Comparison of ENCODE assay signal across 13 cellular contexts in the genomic region with DNA sequence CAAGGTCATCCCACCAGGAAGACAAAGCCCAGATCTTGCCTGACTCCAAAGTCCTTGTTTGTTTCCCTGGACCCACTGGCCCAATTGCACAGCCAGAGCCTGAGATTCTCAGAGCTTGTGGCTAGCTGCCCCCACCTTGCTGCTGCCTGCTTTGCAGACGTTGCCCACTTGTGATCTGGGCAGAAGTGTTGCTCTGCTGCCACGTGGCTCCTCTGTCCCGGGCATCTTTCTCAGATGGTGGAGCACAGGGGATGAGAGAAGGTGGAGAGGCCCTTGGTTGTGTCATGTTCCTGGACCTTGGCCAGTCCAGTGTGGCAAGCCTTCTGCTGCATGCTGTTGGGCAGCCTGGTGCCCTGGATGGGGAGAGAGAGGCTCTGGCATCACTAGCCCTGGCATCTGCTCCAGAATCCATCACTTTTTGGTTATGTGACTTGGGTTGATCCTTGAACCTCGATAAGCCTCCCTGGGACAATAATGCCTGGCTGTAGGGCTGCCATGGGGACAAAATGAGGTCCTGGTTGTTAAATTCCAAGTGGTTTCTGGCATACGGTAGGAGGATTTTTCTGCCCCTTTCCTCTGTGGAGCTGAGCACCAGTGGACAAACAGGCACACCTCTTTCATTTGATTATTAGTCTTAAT. TPM values are rescaled to one million over a fixed set of nuclear protein-coding genes. Genes with fewer than 3 reads are reported as not detected.
DNase-seq lines count a peak whose midpoint lies in the region; FAIRE-seq and TF ChIP-seq lines count a peak whose summit lies in the region.
"Had no signal": no experiment of that assay in that cellular context is flagged by ENCODE, and none has a peak within 500 bp of the region (broad histone marks: within the 10 kb centered on the region; RNA-seq: fewer than 3 reads in every experiment).

No MANE protein-coding gene starts in this region.

- H3K4me1 ChIP-seq in H1 (replicated peaks in 1 of 4; ENCODE audit: control insufficient read depth in 3 of 4, insufficient read depth in 4 of 4, low read length in 3 of 4) (no peaks in the 10 kb centered on the region), mucosa of stomach (ENCODE audit: control insufficient read depth, insufficient read depth, low read length) (peaks cover 49% of the 10 kb centered on the region), mesenchymal stem cell (ENCODE audit: control insufficient read depth, insufficient read depth, low read depth, low read length) (peaks cover 5% of the 10 kb centered on the region)

- POLR2A ChIA-PET in H1 (lab: Charles Lee; ENCODE audit: partially characterized antibody) = interaction anchor here (0.6 to 1.7 kb wide), 3 partner anchors 15 to 566 kb away, joined by 3 to 4 read pairs (median 3); partner anchors contain the start of genes GPATCH3 and GPN2

- no peak overlapping the region for H3K56ac ChIP-seq in H1 (replicated peaks; ENCODE audit: insufficient read length, low read depth, low read length)

- H3K9ac ChIP-seq in H1 (replicated peaks in 1 of 4; ENCODE audit: extremely low read depth in 1 of 4, low read depth in 3 of 4, low read length in 3 of 4) (no peak overlapping the region), mucosa of stomach (ENCODE audit: low read length) (peak overlapping the region; percentile 31), mesenchymal stem cell (ENCODE audit: low read length) (no peak overlapping the region)

- no peak for TF ChIP-seq RAD21 in H1 (IDR thresholded peaks at IDR 0.05 in 1 of 2, conservative IDR thresholded peaks at IDR 0.05 in 1 of 2; ENCODE audit: low read depth in 2 of 2, low read length in 2 of 2)

- H2AFZ ChIP-seq in H1 (ENCODE audit: low read length) (no peak overlapping the region), mesenchymal stem cell (ENCODE audit: low read depth, low read length) (no peak overlapping the region)

- H3K27ac ChIP-seq in H1 (ENCODE audit: low read depth, low read length) (no peak overlapping the region), mesenchymal stem cell (ENCODE audit: low read length, poor library complexity, severe bottlenecking) (no peak overlapping the region)

- H2BK5ac ChIP-seq in H1 (ENCODE audit: low read depth, low read length) (no peak overlapping the region), mesenchymal stem cell (ENCODE audit: low read depth, low read length, poor library complexity, severe bottlenecking) (no peak overlapping the region)

- no peaks in the 10 kb centered on the region for H4K20me1 ChIP-seq in H1 (replicated peaks in 1 of 2; ENCODE audit: control insufficient read depth in 1 of 2, insufficient read depth in 2 of 2, low read length in 2 of 2)

- H2BK15ac ChIP-seq in H1 (ENCODE audit: low read length) = no peak overlapping the region
- H2BK15ac ChIP-seq in mesenchymal stem cell (ENCODE audit: low read depth, poor library complexity, severe bottlenecking) = no peak overlapping the region

- TF ChIP-seq EP300 in H1 (IDR thresholded peaks at IDR 0.05; ENCODE audit: borderline replicate concordance in 1 of 2, low read depth in 2 of 2, low read length in 2 of 2) = no peak

- H3K18ac ChIP-seq in H1 (ENCODE audit: extremely low read depth, low read length) (no peak overlapping the region), mesenchymal stem cell (ENCODE audit: low read depth in 1 of 2, low read length in 2 of 2) (no peak overlapping the region)

- peak overlapping the region; percentile 11; the same call in 1 of the 2 replicates for H4K8ac ChIP-seq in H1 (ENCODE audit: extremely low read depth, insufficient read depth, low read length)
- no peak overlapping the region for H4K8ac ChIP-seq in mesenchymal stem cell (ENCODE audit: low read length)

- H3K27me3 ChIP-seq in MG63 (no peaks in the 10 kb centered on the region), H1 (replicated peaks in 1 of 4; ENCODE audit: control insufficient read depth in 3 of 4, extremely low read depth in 1 of 4, insufficient read depth in 3 of 4, low read length in 3 of 4) (peaks cover 0 to 2% (median 0%) of the 10 kb centered on the region in 4 experiments; a peak in 2 of 7 replicates), mucosa of stomach (ENCODE audit: control insufficient read depth, insufficient read depth, low read length) (no peaks in the 10 kb centered on the region), mesenchymal stem cell (ENCODE audit: control insufficient read depth in 1 of 2, insufficient read depth in 1 of 2, low read length in 2 of 2) (no peaks in the 10 kb centered on the region)

- H3K4me3 ChIP-seq in MG63 (no peak overlapping the region), H1 (ENCODE audit: extremely low read depth in 1 of 4, insufficient read depth in 2 of 4, low read depth in 3 of 4, low read length in 4 of 4) (no peak overlapping the region), mucosa of stomach (ENCODE audit: low read length) (no peak overlapping the region), mesenchymal stem cell (ENCODE audit: insufficient read depth in 1 of 2, low read depth in 1 of 2, low read length in 2 of 2) (no peak overlapping the region)

- no peaks in the 10 kb centered on the region for H3K79me1 ChIP-seq in H1 (ENCODE audit: low read depth, low read length)
- H3K79me1 ChIP-seq in mesenchymal stem cell (replicated peaks; ENCODE audit: low read length, poor library complexity, severe bottlenecking) = no peaks in the 10 kb centered on the region

- H3K14ac ChIP-seq in H1 (ENCODE audit: insufficient read length) (no peak overlapping the region), mesenchymal stem cell (ENCODE audit: low read length in 2 of 2) (no peak overlapping the region)

- H3K36me3 ChIP-seq in MG63 = no peaks in the 10 kb centered on the region
- no peaks in the 10 kb centered on the region for H3K36me3 ChIP-seq in H1 (ENCODE audit: control insufficient read depth in 2 of 4, insufficient read depth in 4 of 4, low read length in 3 of 4)
- H3K36me3 ChIP-seq in mucosa of stomach (ENCODE audit: control insufficient read depth, insufficient read depth, low read length) = no peaks in the 10 kb centered on the region
- H3K36me3 ChIP-seq in mesenchymal stem cell (ENCODE audit: control insufficient read depth in 1 of 2, insufficient read depth in 2 of 2, low read depth in 1 of 2, low read length in 2 of 2) = peaks cover 0 to 4% of the 10 kb centered on the region in 2 experiments

- FAIRE-seq in H1 (lab: Jason Lieb, UNC) (no peak), GM19239 (lab: Jason Lieb, UNC) (no peak)

- H3K23ac ChIP-seq in H1 (ENCODE audit: insufficient read length) = no peak overlapping the region
- H3K23ac ChIP-seq in mesenchymal stem cell (ENCODE audit: low read length in 2 of 2) = no peak overlapping the region

- H2AK5ac ChIP-seq in H1 (ENCODE audit: low read depth, low read length) (no peak overlapping the region), mesenchymal stem cell (ENCODE audit: low read length, severe bottlenecking) (no peak overlapping the region)

- CTCF ChIA-PET in H1 (lab: Charles Lee; ENCODE audit: partially characterized antibody) = interaction anchor here (0.9 kb wide), 1 partner anchor 28 kb away, joined by 3 read pairs; no protein-coding TSS in a partner anchor

- no peak for TF ChIP-seq CTCF in H1 (IDR thresholded peaks at IDR 0.05; ENCODE audit: control extremely low read depth in 1 of 3, insufficient read depth in 1 of 3, low read depth in 1 of 3, low read length in 3 of 3)

- H3K4me2 ChIP-seq in H1 (ENCODE audit: insufficient read depth in 1 of 2, low read depth in 2 of 2, low read length in 2 of 2) (no peak overlapping the region), mesenchymal stem cell (ENCODE audit: low read length, poor library complexity, severe bottlenecking) (no peak overlapping the region)

- H4K5ac ChIP-seq in H1 (ENCODE audit: insufficient read length, low read depth, low read length) = no peak overlapping the region

- H2BK12ac ChIP-seq in H1 (ENCODE audit: low read depth, low read length) = peak overlapping the region; percentile 9; the same call in 1 of the 2 replicates
- no peak overlapping the region for H2BK12ac ChIP-seq in mesenchymal stem cell (ENCODE audit: low read length in 2 of 2)

- no peaks in the 10 kb centered on the region for H3K23me2 ChIP-seq in H1 (ENCODE audit: low read depth, low read length)

- H3K9me3 ChIP-seq in MG63 = no peaks in the 10 kb centered on the region
- no peaks in the 10 kb centered on the region for H3K9me3 ChIP-seq in H1 (ENCODE audit: insufficient read depth in 2 of 2, low read depth in 1 of 2, low read length in 1 of 2)
- H3K9me3 ChIP-seq in mucosa of stomach (ENCODE audit: control insufficient read depth, low read length) = no peaks in the 10 kb centered on the region
- no peaks in the 10 kb centered on the region for H3K9me3 ChIP-seq in mesenchymal stem cell (ENCODE audit: control insufficient read depth, low read length)

- no peaks in the 10 kb centered on the region for H3K79me2 ChIP-seq in H1 (ENCODE audit: control insufficient read depth in 1 of 2, insufficient read depth in 2 of 2, low read length in 2 of 2)

- 83% methylated on average over 5 of the region's 5 CpGs; no CpG with 5 or more reads in 1 of the 2 experiments for WGBS in H1 (ENCODE audit: extremely low coverage in 1 of 2, insufficient coverage in 1 of 2, insufficient read length in 1 of 2, insufficient replicate concordance in 2 of 2, low coverage in 1 of 2, low lambda C conversion rate in 2 of 2, missing lambda C conversion rate in 1 of 2), 2 experiments
- whole genome bisulfite sequencing in mesenchymal stem cell = 77% methylated on average over 5 of the region's 5 CpGs

- DNase-seq in MG63 (peak; percentile 14), H1 (ENCODE audit: low read depth in 1 of 2, low spot score in 2 of 2) (no peak), GM19239 (ENCODE audit: insufficient read length, low spot score) (no peak), AG08396 (ENCODE audit: low spot score) (no peak), mesenchymal stem cell (no peak)
- DNase-seq: activated T-cell treated with anti-CD3 and anti-CD28 coated beads, Interleukin-2, amount 50 U/mL, for 24 hours; NCI-H2171 treated with DMSO at 0.1 percent for 48 hours; OCI-M1; stimulated activated naive CD8-positive, alpha-beta T cell treated with anti-CD3 and anti-CD28 coated beads, Interleukin-15, Interleukin-2, amounts not matched to agents 100 U/mL and 50 U/mL, for 24 hours; T-cell had no signal

- no peak for TF ChIP-seq POLR2A in H1 (IDR thresholded peaks at IDR 0.05; ENCODE audit: control extremely low read depth in 1 of 2, low read depth in 2 of 2, low read length in 2 of 2)

- H4K91ac ChIP-seq in H1 (replicated peaks; ENCODE audit: insufficient read length, low read length) (no peak overlapping the region), mesenchymal stem cell (ENCODE audit: low read length) (no peak overlapping the region)

- H2BK120ac ChIP-seq in H1 (replicated peaks; ENCODE audit: low read depth, low read length) (no peak overlapping the region), mesenchymal stem cell (ENCODE audit: low read depth, low read length) (no peak overlapping the region)

- no peak overlapping the region for H2BK20ac ChIP-seq in H1 (ENCODE audit: low read length)

- no peak overlapping the region for H3K4ac ChIP-seq in H1 (replicated peaks; ENCODE audit: insufficient read length, low read depth, low read length)
- H3K4ac ChIP-seq in mesenchymal stem cell (ENCODE audit: low read depth in 1 of 2, low read length in 2 of 2) = no peak overlapping the region

RNA-seq across cellular contexts. Expression of gene NR0B2, which starts 1.5 kb away (rescaled TPM):
- total RNA-seq in MG63 (2014; rRNA removed; shearing (Covaris generic); ENCODE audit: low replicate concordance) = not detected in 2 replicates
- not detected in 2 replicates for total RNA-seq in H1 (2021; fragmentation: NEBNext Ultra II Directional; extraction: Animal tissue kit (Norgen Biotek cat#: 25700))
- polyA plus RNA-seq in H1 (2011; rRNA removed) = not detected in 2 replicates
- not detected for polyA plus RNA-seq in H1 (2011; cell fraction: cytosol; rRNA removed)
- not detected for polyA plus RNA-seq in H1 (2011; cell fraction: nucleus; rRNA removed)
- 0.14 TPM in 1 of 4 replicates, not detected in the others for polyA plus RNA-seq in H1 (2012, experiment 1 of 2)
- polyA plus RNA-seq in H1 (2012, experiment 2 of 2) = not detected
- not detected for polyA plus RNA-seq in H1 (2013, experiment 1 of 2)
- polyA plus RNA-seq in H1 (2013, experiment 2 of 2) = not detected
- not detected in 2 replicates for polyA minus RNA-seq in H1 (2011; rRNA and poly(A)+ RNA removed)
- polyA minus RNA-seq in H1 (2011; cell fraction: cytosol; rRNA and poly(A)+ RNA removed) = not detected
- not detected for polyA minus RNA-seq in H1 (2011; cell fraction: nucleus; rRNA and poly(A)+ RNA removed)
- polyA plus RNA-seq in mesenchymal stem cell (2013, experiment 1 of 2) = not detected
- not detected for polyA plus RNA-seq in mesenchymal stem cell (2013, experiment 2 of 2)
- total RNA-seq: Daoy, LHCN-M2, T-cell had no signal

RNA-seq across cellular contexts. Expression of gene NUDC, which starts 6.2 kb away (rescaled TPM):
- 19.1 and 33.9 TPM in 2 replicates for total RNA-seq in MG63 (2014; rRNA removed; shearing (Covaris generic); ENCODE audit: low replicate concordance)
- total RNA-seq in H1 (2021; fragmentation: NEBNext Ultra II Directional; extraction: Animal tissue kit (Norgen Biotek cat#: 25700)) = 131 and 134 TPM in 2 replicates
- polyA plus RNA-seq in H1 (2011; rRNA removed) = 43.2 and 53.5 TPM in 2 replicates
- polyA plus RNA-seq in H1 (2011; cell fraction: cytosol; rRNA removed) = 70.2 TPM
- polyA plus RNA-seq in H1 (2011; cell fraction: nucleus; rRNA removed) = 42.9 TPM
- 163 to 182 TPM (median 173 TPM) in 4 replicates for polyA plus RNA-seq in H1 (2012, experiment 1 of 2)
- polyA plus RNA-seq in H1 (2012, experiment 2 of 2) = 86.7 TPM
- polyA plus RNA-seq in H1 (2013, experiment 1 of 2) = 89.6 TPM
- 96.6 TPM for polyA plus RNA-seq in H1 (2013, experiment 2 of 2)
- polyA minus RNA-seq in H1 (2011; rRNA and poly(A)+ RNA removed) = 13.6 and 21.9 TPM in 2 replicates
- 53.8 TPM for polyA minus RNA-seq in H1 (2011; cell fraction: cytosol; rRNA and poly(A)+ RNA removed)
- polyA minus RNA-seq in H1 (2011; cell fraction: nucleus; rRNA and poly(A)+ RNA removed) = 25.6 TPM
- 63.1 TPM for polyA plus RNA-seq in mesenchymal stem cell (2013, experiment 1 of 2)
- 62.9 TPM for polyA plus RNA-seq in mesenchymal stem cell (2013, experiment 2 of 2)

RNA-seq across cellular contexts. Expression of gene GPATCH3, which starts 15.1 kb away (rescaled TPM):
- 12.2 and 15.6 TPM in 2 replicates for total RNA-seq in MG63 (2014; rRNA removed; shearing (Covaris generic); ENCODE audit: low replicate concordance)
- 17.4 and 19.8 TPM in 2 replicates for total RNA-seq in H1 (2021; fragmentation: NEBNext Ultra II Directional; extraction: Animal tissue kit (Norgen Biotek cat#: 25700))
- 7.9 and 11.6 TPM in 2 replicates for polyA plus RNA-seq in H1 (2011; rRNA removed)
- 12.5 TPM for polyA plus RNA-seq in H1 (2011; cell fraction: cytosol; rRNA removed)
- 13.1 TPM for polyA plus RNA-seq in H1 (2011; cell fraction: nucleus; rRNA removed)
- polyA plus RNA-seq in H1 (2012, experiment 1 of 2) = 13.0 to 16.1 TPM (median 14.3 TPM) in 4 replicates
- 12.4 TPM for polyA plus RNA-seq in H1 (2012, experiment 2 of 2)
- 11.3 TPM for polyA plus RNA-seq in H1 (2013, experiment 1 of 2)
- 11.8 TPM for polyA plus RNA-seq in H1 (2013, experiment 2 of 2)
- polyA minus RNA-seq in H1 (2011; rRNA and poly(A)+ RNA removed) = 4.4 and 5.9 TPM in 2 replicates
- polyA minus RNA-seq in H1 (2011; cell fraction: cytosol; rRNA and poly(A)+ RNA removed) = 9.6 TPM
- 11.5 TPM for polyA minus RNA-seq in H1 (2011; cell fraction: nucleus; rRNA and poly(A)+ RNA removed)
- 9.8 TPM for polyA plus RNA-seq in mesenchymal stem cell (2013, experiment 1 of 2)
- polyA plus RNA-seq in mesenchymal stem cell (2013, experiment 2 of 2) = 9.7 TPM

RNA-seq across cellular contexts. Expression of gene GPN2, which starts 25.2 kb away (rescaled TPM):
- 10.0 and 13.0 TPM in 2 replicates for total RNA-seq in MG63 (2014; rRNA removed; shearing (Covaris generic); ENCODE audit: low replicate concordance)
- 29.6 and 36.8 TPM in 2 replicates for total RNA-seq in H1 (2021; fragmentation: NEBNext Ultra II Directional; extraction: Animal tissue kit (Norgen Biotek cat#: 25700))
- 27.3 and 34.8 TPM in 2 replicates for polyA plus RNA-seq in H1 (2011; rRNA removed)
- polyA plus RNA-seq in H1 (2011; cell fraction: cytosol; rRNA removed) = 25.1 TPM
- polyA plus RNA-seq in H1 (2011; cell fraction: nucleus; rRNA removed) = 43.6 TPM
- 20.4 to 32.9 TPM (median 29.8 TPM) in 4 replicates for polyA plus RNA-seq in H1 (2012, experiment 1 of 2)
- polyA plus RNA-seq in H1 (2012, experiment 2 of 2) = 24.3 TPM
- 17.9 TPM for polyA plus RNA-seq in H1 (2013, experiment 1 of 2)
- 16.9 TPM for polyA plus RNA-seq in H1 (2013, experiment 2 of 2)
- 42.5 and 57.8 TPM in 2 replicates for polyA minus RNA-seq in H1 (2011; rRNA and poly(A)+ RNA removed)
- polyA minus RNA-seq in H1 (2011; cell fraction: cytosol; rRNA and poly(A)+ RNA removed) = 37.3 TPM
- polyA minus RNA-seq in H1 (2011; cell fraction: nucleus; rRNA and poly(A)+ RNA removed) = 20.5 TPM
- polyA plus RNA-seq in mesenchymal stem cell (2013, experiment 1 of 2) = 21.8 TPM
- polyA plus RNA-seq in mesenchymal stem cell (2013, experiment 2 of 2) = 21.8 TPM

RNA-seq across cellular contexts. Expression of gene KDF1, which starts 44.9 kb away (rescaled TPM):
- not detected in 2 replicates for total RNA-seq in MG63 (2014; rRNA removed; shearing (Covaris generic); ENCODE audit: low replicate concordance)
- 16.7 and 16.9 TPM in 2 replicates for total RNA-seq in H1 (2021; fragmentation: NEBNext Ultra II Directional; extraction: Animal tissue kit (Norgen Biotek cat#: 25700))
- 37.5 and 44.3 TPM in 2 replicates for polyA plus RNA-seq in H1 (2011; rRNA removed)
- polyA plus RNA-seq in H1 (2011; cell fraction: cytosol; rRNA removed) = 26.5 TPM
- polyA plus RNA-seq in H1 (2011; cell fraction: nucleus; rRNA removed) = 24.3 TPM
- 15.8 to 22.2 TPM (median 19.0 TPM) in 4 replicates for polyA plus RNA-seq in H1 (2012, experiment 1 of 2)
- 21.6 TPM for polyA plus RNA-seq in H1 (2012, experiment 2 of 2)
- polyA plus RNA-seq in H1 (2013, experiment 1 of 2) = 12.0 TPM
- polyA plus RNA-seq in H1 (2013, experiment 2 of 2) = 11.5 TPM
- 28.9 and 33.1 TPM in 2 replicates for polyA minus RNA-seq in H1 (2011; rRNA and poly(A)+ RNA removed)
- polyA minus RNA-seq in H1 (2011; cell fraction: cytosol; rRNA and poly(A)+ RNA removed) = 18.0 TPM
- polyA minus RNA-seq in H1 (2011; cell fraction: nucleus; rRNA and poly(A)+ RNA removed) = 14.6 TPM
- polyA plus RNA-seq in mesenchymal stem cell (2013, experiment 1 of 2) = 0.35 TPM
- 0.38 TPM for polyA plus RNA-seq in mesenchymal stem cell (2013, experiment 2 of 2)
- total RNA-seq: LHCN-M2 had no signal
